ENCODE assay signal across 10 cellular contexts in genomic region chr3:50612973-50613851, GRCh38. TPM values are rescaled to one million over a fixed set of nuclear protein-coding genes. Genes with fewer than 3 reads are reported as not detected.
DNase-seq lines count a peak whose midpoint lies in the region; ATAC-seq and TF ChIP-seq lines count a peak whose summit lies in the region.
"Had no signal": no experiment of that assay in that cellular context is flagged by ENCODE, and none has a peak within 500 bp of the region (broad histone marks: within the 10 kb centered on the region; RNA-seq: fewer than 3 reads in every experiment).

No MANE protein-coding gene starts in this region.

- peak overlapping the region; percentile 90 to 97 (median 94) for H3K27ac Mint-ChIP-seq in CD4-positive, alpha-beta memory T cell
- no peak overlapping the region for H3K27ac Mint-ChIP-seq in neural crest cell (ENCODE audit: unreplicated experiment)

- H3K4me2 ChIP-seq in MM.1S (ENCODE audit: low read depth, low read length), result peak overlapping the region; percentile 99

- H3K36me3 Mint-ChIP-seq in CD4-positive, alpha-beta memory T cell, result peaks cover 28 to 50% of the 10 kb centered on the region in 2 donors
- no peaks in the 10 kb centered on the region for H3K36me3 Mint-ChIP-seq in neural crest cell (ENCODE audit: low read depth)

- H3K27me3 ChIP-seq in CD4-positive, alpha-beta memory T cell (ENCODE audit: insufficient read depth, low read length), result no peaks in the 10 kb centered on the region
- H3K27me3 ChIP-seq in MM.1S (replicated peaks; ENCODE audit: insufficient read depth, low read length) (no peaks in the 10 kb centered on the region), colonic mucosa (no peaks in the 10 kb centered on the region), foreskin keratinocyte (no peaks in the 10 kb centered on the region), uterus (no peaks in the 10 kb centered on the region)

- POLR2A ChIA-PET in CD4-positive, alpha-beta memory T cell (lab: Charles Lee; ENCODE audit: partially characterized antibody), result interaction anchor here (0.9 to 26.0 kb wide), 11 partner anchors 9 to 1443 kb away, joined by 3 to 1072 read pairs (median 6); partner anchors contain the start of genes C3orf18, CYB561D2, DUSP7 and HEMK1

- peaks cover 39 to 71% (median 54%) of the 10 kb centered on the region in 4 donors for H3K4me1 Mint-ChIP-seq in CD4-positive, alpha-beta memory T cell
- H3K4me1 Mint-ChIP-seq in neural crest cell, result peaks cover 36% of the 10 kb centered on the region

- H3K27ac ChIP-seq in CD4-positive, alpha-beta memory T cell (ENCODE audit: low read depth, low read length), result peak overlapping the region; percentile 81
- no peak overlapping the region for H3K27ac ChIP-seq in MM.1S (ENCODE audit: low read length)
- peak overlapping the region; percentile 95 for H3K27ac ChIP-seq in colonic mucosa
- H3K27ac ChIP-seq in foreskin keratinocyte, result no peak overlapping the region
- H3K27ac ChIP-seq in uterus, result peak overlapping the region in 1 of 2 donors; percentile 85
- H3K27ac ChIP-seq: SK-N-MC had no signal

- no peak for TF ChIP-seq POLR2A in uterus (IDR thresholded peaks at IDR 0.05)

- intact Hi-C loops in CD4-positive, alpha-beta memory T cell (cut with micrococcal nuclease), result loop anchor here (1.0 to 5.0 kb wide), 3 partner anchors 22 to 261 kb away; partner anchors contain the start of genes CYB561D2 and NPRL2
- intact Hi-C loops in colonic mucosa (cut with DNase I), result loop anchor here (2.0 kb wide), 1 partner anchor 42 kb away; no protein-coding TSS in a partner anchor
- intact Hi-C loops in uterus (cut with DNase I; ENCODE audit: low total_unique reads), result no loop called here

- H3K4me1 ChIP-seq in CD4-positive, alpha-beta memory T cell (ENCODE audit: insufficient read depth, low read length), result peaks cover 56% of the 10 kb centered on the region
- H3K4me1 ChIP-seq in MM.1S (ENCODE audit: low read length) (peaks cover 23% of the 10 kb centered on the region), colonic mucosa (peaks cover 22% of the 10 kb centered on the region), foreskin keratinocyte (no peaks in the 10 kb centered on the region), uterus (peaks cover 0 to 16% of the 10 kb centered on the region in 2 donors)

- TF ChIP-seq CTCF in MM.1S (IDR thresholded peaks at IDR 0.05; ENCODE audit: low read length), result no peak
- no peak for TF ChIP-seq CTCF in colonic mucosa (IDR thresholded peaks at IDR 0.05)
- TF ChIP-seq CTCF in neural crest cell (conservative IDR thresholded peaks at IDR 0.05), result no peak
- TF ChIP-seq CTCF in foreskin keratinocyte (conservative IDR thresholded peaks at IDR 0.05), result no peak
- TF ChIP-seq CTCF in uterus (IDR thresholded peaks at IDR 0.05), result no peak

- H4K20me1 ChIP-seq in MM.1S (ENCODE audit: insufficient read depth, low read length), result no peaks in the 10 kb centered on the region

- H3K9me3 Mint-ChIP-seq in CD4-positive, alpha-beta memory T cell, result no peaks in the 10 kb centered on the region
- no peaks in the 10 kb centered on the region for H3K9me3 Mint-ChIP-seq in neural crest cell

- no peak for DNase-seq in CD4-positive, alpha-beta memory T cell
- DNase-seq in MM.1S (no peak), colonic mucosa (no peak), neural crest cell (ENCODE audit: low read depth, low spot score) (no peak), foreskin keratinocyte (no peak), uterus (no peak), midbrain (lab: John Stamatoyannopoulos, UW) (no peak), SKM-1 treated with dmso at 0.1 percent for 144 hours (lab: John Stamatoyannopoulos, UW; ENCODE audit: unreplicated experiment) (no peak)

- ATAC-seq in foreskin keratinocyte, result no peak
- ATAC-seq: GM12878 had no signal

- H3K4me3 Mint-ChIP-seq in CD4-positive, alpha-beta memory T cell, result peak overlapping the region; percentile 92 to 99 (median 96)
- peak overlapping the region; percentile 88 for H3K4me3 Mint-ChIP-seq in neural crest cell

- peak overlapping the region; percentile 12 to 93 for H3K4me3 ChIP-seq in CD4-positive, alpha-beta memory T cell (ENCODE audit: low read length in 2 of 2)
- H3K4me3 ChIP-seq in MM.1S (ENCODE audit: low read length) (no peak overlapping the region), colonic mucosa (no peak overlapping the region), uterus (no peak overlapping the region)

- H3K9me2 ChIP-seq in MM.1S (replicated peaks; ENCODE audit: insufficient read depth, low read length), result no peaks in the 10 kb centered on the region

- peaks cover 11% of the 10 kb centered on the region for H3K79me2 ChIP-seq in MM.1S (ENCODE audit: low read length)

- peaks cover 21% of the 10 kb centered on the region for H3F3A ChIP-seq in MM.1S (ENCODE audit: insufficient read depth, low read length)

- H3K9me3 ChIP-seq in CD4-positive, alpha-beta memory T cell (ENCODE audit: control insufficient read depth in 1 of 2, low read length in 2 of 2), result no peaks in the 10 kb centered on the region
- no peaks in the 10 kb centered on the region for H3K9me3 ChIP-seq in MM.1S (replicated peaks; ENCODE audit: insufficient read depth, low read length)
- H3K9me3 ChIP-seq in colonic mucosa, result no peaks in the 10 kb centered on the region
- no peaks in the 10 kb centered on the region for H3K9me3 ChIP-seq in uterus

- H2AFZ ChIP-seq in MM.1S (ENCODE audit: low read length), result no peak overlapping the region; the same call in 1 of the 2 replicates

- CTCF ChIA-PET in CD4-positive, alpha-beta memory T cell (lab: Charles Lee; ENCODE audit: partially characterized antibody), result interaction anchor here (0.6 to 24.7 kb wide), 16 partner anchors 11 to 822 kb away, joined by 3 to 996 read pairs (median 20); partner anchors contain the start of genes C3orf18, CYB561D2, HEMK1 and NPRL2

- H3K9ac ChIP-seq in MM.1S (ENCODE audit: low read length) (no peak overlapping the region; the same call in 1 of the 2 replicates), colonic mucosa (ENCODE audit: low read depth in 2 of 2, low read length in 2 of 2) (peak overlapping the region; percentile 66 to 77)

- H3K27me3 Mint-ChIP-seq in CD4-positive, alpha-beta memory T cell, result no peaks in the 10 kb centered on the region
- H3K27me3 Mint-ChIP-seq in neural crest cell (ENCODE audit: low read depth), result peaks cover 9% of the 10 kb centered on the region

- peaks cover 24% of the 10 kb centered on the region for H3K36me3 ChIP-seq in CD4-positive, alpha-beta memory T cell (ENCODE audit: insufficient read depth, low read length)
- H3K36me3 ChIP-seq in MM.1S (replicated peaks; ENCODE audit: insufficient read depth, low read length), result no peaks in the 10 kb centered on the region
- no peaks in the 10 kb centered on the region for H3K36me3 ChIP-seq in colonic mucosa
- no peaks in the 10 kb centered on the region for H3K36me3 ChIP-seq in uterus

RNA-seq across cellular contexts. Expression of gene CISH, which starts 1.6 kb away (rescaled TPM):
- 10 to 100 TPM; 14.7 to 15.2 TPM for total RNA-seq in CD4-positive, alpha-beta memory T cell
- 100 to 1,000 TPM in 1 of 2 donors, 10 to 100 TPM in 1; 92.1 to 248 TPM for polyA plus RNA-seq in CD4-positive, alpha-beta memory T cell
- total RNA-seq in colonic mucosa (10 to 100 TPM; 17.1 to 19.6 TPM), neural crest cell (8.1 and 8.6 TPM in 2 replicates), foreskin keratinocyte (5.7 and 6.2 TPM in 2 replicates), uterus (10 to 100 TPM in 1 of 4 donors, 1 to 10 TPM in 2, not detected in 1; 2.1 to 12.3 (median 5.6) TPM)
- 5.9 and 7.3 TPM in 2 replicates for polyA plus RNA-seq in foreskin keratinocyte

RNA-seq across cellular contexts. Expression of gene MAPKAPK3, which starts 3.7 kb away (rescaled TPM):
- total RNA-seq in CD4-positive, alpha-beta memory T cell, result 10 to 100 TPM; 36.4 to 40.1 TPM
- polyA plus RNA-seq in CD4-positive, alpha-beta memory T cell, result 10 to 100 TPM; 71.2 to 93.2 TPM
- total RNA-seq in colonic mucosa (10 to 100 TPM; 27.3 to 45.1 TPM), neural crest cell (37.0 and 38.8 TPM in 2 replicates), foreskin keratinocyte (115 and 118 TPM in 2 replicates), uterus (10 to 100 TPM; 22.0 to 39.1 (median 29.0) TPM)
- 104 and 110 TPM in 2 replicates for polyA plus RNA-seq in foreskin keratinocyte

RNA-seq across cellular contexts. Expression of gene HEMK1, which starts 43.9 kb away (rescaled TPM):
- 10 to 100 TPM; 55.3 to 56.7 TPM for total RNA-seq in CD4-positive, alpha-beta memory T cell
- 10 to 100 TPM; 21.2 to 36.7 TPM for polyA plus RNA-seq in CD4-positive, alpha-beta memory T cell
- total RNA-seq in colonic mucosa (10 to 100 TPM; 23.0 to 28.5 TPM), neural crest cell (22.8 and 22.9 TPM in 2 replicates), foreskin keratinocyte (20.5 and 24.5 TPM in 2 replicates), uterus (10 to 100 TPM in 2 of 4 donors, 1 to 10 TPM in 1, under 1 TPM in 1; 0.77 to 26.5 (median 11.4) TPM)
- polyA plus RNA-seq in foreskin keratinocyte, result 23.5 and 26.5 TPM in 2 replicates

RNA-seq across cellular contexts. Expression of gene C3orf18, which starts 45.7 kb away (rescaled TPM):
- total RNA-seq in CD4-positive, alpha-beta memory T cell, result 10 to 100 TPM; 14.3 to 16.2 TPM
- polyA plus RNA-seq in CD4-positive, alpha-beta memory T cell, result 10 to 100 TPM; 14.2 to 22.3 TPM
- total RNA-seq in colonic mucosa, result 1 to 10 TPM; 2.4 to 2.9 TPM
- total RNA-seq in neural crest cell, result 12.7 and 13.1 TPM in 2 replicates
- total RNA-seq in foreskin keratinocyte, result 5.0 and 5.4 TPM in 2 replicates
- polyA plus RNA-seq in foreskin keratinocyte, result 3.8 and 4.0 TPM in 2 replicates
- 10 to 100 TPM in 3 of 4 donors, 1 to 10 TPM in 1; 7.1 to 21.0 (median 20.7) TPM for total RNA-seq in uterus

Comparison
In these comparisons a context has a peak if more than half of its experiments do, and no peak if none do; other contexts are left out.
1. H3K27ac ChIP-seq: peak in CD4-positive, alpha-beta memory T cell (single experiment) and colonic mucosa (single experiment); none in MM.1S (single experiment) and foreskin keratinocyte (single experiment).
2. H3K4me3 ChIP-seq: peak in CD4-positive, alpha-beta memory T cell (2 of 2); none in MM.1S (single experiment), colonic mucosa (single experiment) and uterus (0 of 2).